8 cellular contexts compared by ENCODE assay signal in the genomic region with DNA sequence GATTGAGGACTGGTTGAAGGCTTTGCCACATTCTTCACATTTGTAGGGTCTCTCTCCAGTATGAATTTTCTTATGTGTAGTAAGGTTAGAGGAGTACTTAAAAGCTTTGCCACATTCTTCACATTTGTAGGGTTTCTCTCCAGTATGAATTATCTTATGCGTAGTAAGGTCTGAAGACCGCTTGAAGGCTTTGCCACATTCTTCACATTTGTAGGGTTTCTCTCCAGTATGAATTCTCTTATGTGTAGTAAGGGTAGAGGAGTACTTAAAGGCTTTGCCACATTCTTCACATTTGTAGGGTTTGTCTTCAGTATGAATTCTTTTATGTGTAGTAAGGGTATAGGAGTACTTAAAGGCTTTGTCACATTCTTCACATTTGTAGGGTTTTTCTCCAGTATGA. TPM values are rescaled to one million over a fixed set of nuclear protein-coding genes. Genes with fewer than 3 reads are reported as not detected.
DNase-seq lines count a peak whose midpoint lies in the region; ATAC-seq, FAIRE-seq and TF ChIP-seq lines count a peak whose summit lies in the region.
"Not testable (repeated sequence)": the region's sequence is repeated elsewhere in the genome, so short reads cannot be mapped to it uniquely, and the experiment has no call there.
"Had no signal": no experiment of that assay in that cellular context is flagged by ENCODE, and none has a peak within 500 bp of the region (broad histone marks: within the 10 kb centered on the region; RNA-seq: fewer than 3 reads in every experiment).

No MANE protein-coding gene starts in this region.

- WGBS in K562 (ENCODE audit: insufficient coverage, low coverage, missing lambda C conversion rate): 28% methylated on average over 2 of the region's 2 CpGs
- 100% methylated on average over 1 to 2 of the region's 2 CpGs for WGBS in endodermal cell (ENCODE audit: insufficient coverage in 1 of 2, insufficient read length in 1 of 2), 2 experiments
- 97% methylated on average over 2 of the region's 2 CpGs for WGBS in liver

- peak overlapping the region; percentile 9; the same call in 1 of the 2 replicates for H3K4me3 ChIP-seq in GM23338
- H3K4me3 ChIP-seq in K562: not testable (repeated sequence)
- peak overlapping the region; percentile 52 for H3K4me3 ChIP-seq in endodermal cell (ENCODE audit: low read length)
- peak overlapping the region in 2 of 3 donors; percentile 30 to 41 for H3K4me3 ChIP-seq in liver (ENCODE audit: low read depth in 1 of 3, low read length in 3 of 3)
- H3K4me3 ChIP-seq in subcutaneous abdominal adipose tissue (ENCODE audit: low read depth in 1 of 5, low read length in 5 of 5): peak overlapping the region in 4 of 5 donors; percentile 37 to 41 (median 38)

- not testable (repeated sequence) for H3K4me1 ChIP-seq in GM23338 (ENCODE audit: insufficient read depth); K562 (replicated peaks in 1 of 2; ENCODE audit: control insufficient read depth in 2 of 2, insufficient read depth in 2 of 2, low read length in 2 of 2); endodermal cell (ENCODE audit: control insufficient read depth, insufficient read depth, low read length); liver (ENCODE audit: control insufficient read depth in 4 of 4, insufficient read depth in 4 of 4, low read length in 3 of 4); subcutaneous abdominal adipose tissue (ENCODE audit: control insufficient read depth in 5 of 5, insufficient read depth in 5 of 5, low read length in 5 of 5)

- not testable (repeated sequence) for TF ChIP-seq EP300 in K562 (IDR thresholded peaks at IDR 0.05; ENCODE audit: low read length)

- H3K27ac Mint-ChIP-seq in GM23338, endodermal cell: not testable (repeated sequence)
- peak overlapping the region; percentile 20 for H3K27ac Mint-ChIP-seq in activated naive CD4-positive, alpha-beta T cell treated with anti-CD3 and anti-CD28 coated beads, Interleukin-2, amount 10 ng/mL, durations not matched to agents 7 days and 5 days

- not testable (repeated sequence) for H2AFZ ChIP-seq in GM23338; K562 (ENCODE audit: low read depth, low read length)

- FAIRE-seq in K562 (lab: Jason Lieb, UNC): not testable (repeated sequence)

- ATAC-seq in GM23338, K562: not testable (repeated sequence)

- not testable (repeated sequence) for H3K9me3 ChIP-seq in K562 (replicated peaks; ENCODE audit: control insufficient read depth, insufficient read depth, low read depth, low read length)
- H3K9me3 ChIP-seq in endodermal cell (ENCODE audit: control insufficient read depth, low read length) (peaks cover 76% of the 10 kb centered on the region), liver (ENCODE audit: control insufficient read depth in 4 of 4, low read length in 3 of 4) (peaks cover 15 to 55% (median 20%) of the 10 kb centered on the region in 4 donors), subcutaneous abdominal adipose tissue (ENCODE audit: control insufficient read depth in 5 of 5, low read length in 5 of 5) (peaks cover 29 to 69% (median 55%) of the 10 kb centered on the region in 5 donors)

- not testable (repeated sequence) for TF ChIP-seq CTCF in GM23338 (conservative IDR thresholded peaks at IDR 0.05; ENCODE audit: low read depth in 2 of 2); K562 (IDR thresholded peaks at IDR 0.05 in 2 of 3, conservative IDR thresholded peaks at IDR 0.05 in 1 of 3; ENCODE audit: insufficient read depth in 2 of 3, low read depth in 1 of 3, low read length in 3 of 3); endodermal cell (conservative IDR thresholded peaks at IDR 0.05); liver (IDR thresholded peaks at IDR 0.05; ENCODE audit: low read depth, low read length, missing input control)

- H3K79me2 ChIP-seq in GM23338 (replicated peaks; ENCODE audit: insufficient read depth); K562 (ENCODE audit: control insufficient read depth, insufficient read depth, low read length): not testable (repeated sequence)

- DNase-seq in GM23338 (ENCODE audit: low spot score); activated naive CD4-positive, alpha-beta T cell treated with anti-CD3 and anti-CD28 coated beads, Interleukin-2, amount 10 ng/mL, durations not matched to agents 7 days and 5 days; K562 (ENCODE audit: extremely low read depth in 1 of 4, low spot score in 3 of 4); endodermal cell: not testable (repeated sequence)

- not testable (repeated sequence) for H3K27me3 Mint-ChIP-seq in GM23338 (ENCODE audit: insufficient read depth, low read depth, poor library complexity); activated naive CD4-positive, alpha-beta T cell treated with anti-CD3 and anti-CD28 coated beads, Interleukin-2, amount 10 ng/mL, durations not matched to agents 7 days and 5 days; endodermal cell (ENCODE audit: insufficient read depth)

- not testable (repeated sequence) for TF ChIP-seq POLR2A in K562 (conservative IDR thresholded peaks at IDR 0.05)

- H3K4me2 ChIP-seq in GM23338; K562 (ENCODE audit: insufficient read depth, low read length): not testable (repeated sequence)

- in situ Hi-C loops in K562 (cut with MboI): not testable (repeated sequence)

- intact Hi-C loops in K562 (cut with micrococcal nuclease): not testable (repeated sequence)

- H3F3A ChIP-seq in GM23338 (replicated peaks; ENCODE audit: low read depth): not testable (repeated sequence)

- not testable (repeated sequence) for H3K9me2 ChIP-seq in GM23338 (ENCODE audit: insufficient read depth)

- H3K36me3 ChIP-seq in GM23338 (ENCODE audit: insufficient read depth) (peaks cover 52% of the 10 kb centered on the region), endodermal cell (ENCODE audit: control insufficient read depth, insufficient read depth, low read length) (peaks cover 38% of the 10 kb centered on the region)
- not testable (repeated sequence) for H3K36me3 ChIP-seq in K562 (ENCODE audit: control insufficient read depth, insufficient read depth, low read length); liver (ENCODE audit: control insufficient read depth in 4 of 4, insufficient read depth in 3 of 4, low read depth in 1 of 4, low read length in 3 of 4); subcutaneous abdominal adipose tissue (ENCODE audit: control insufficient read depth in 5 of 5, insufficient read depth in 5 of 5, low read length in 5 of 5)

- H3K9me3 Mint-ChIP-seq in GM23338 (peaks cover 87% of the 10 kb centered on the region), endodermal cell (peaks cover 81% of the 10 kb centered on the region)
- peaks cover 47% of the 10 kb centered on the region for H3K9me3 Mint-ChIP-seq in activated naive CD4-positive, alpha-beta T cell treated with anti-CD3 and anti-CD28 coated beads, Interleukin-2, amount 10 ng/mL, durations not matched to agents 7 days and 5 days

- H3K27ac ChIP-seq in GM23338 (ENCODE audit: low read depth); K562 (ENCODE audit: extremely low read depth, low read depth, low read length); endodermal cell (ENCODE audit: low read depth, low read length); liver (ENCODE audit: low read depth in 1 of 2, low read length in 2 of 2); subcutaneous abdominal adipose tissue (ENCODE audit: low read depth, low read length): not testable (repeated sequence)

- H3K27me3 ChIP-seq in GM23338 (ENCODE audit: insufficient read depth); K562 (ENCODE audit: control insufficient read depth in 2 of 2, insufficient read depth in 2 of 2, low read length in 2 of 2); endodermal cell (ENCODE audit: control insufficient read depth, insufficient read depth, low read length, poor library complexity, severe bottlenecking); liver (ENCODE audit: control insufficient read depth in 4 of 4, insufficient read depth in 4 of 4, low read length in 3 of 4); subcutaneous abdominal adipose tissue (ENCODE audit: control insufficient read depth in 5 of 5, insufficient read depth in 4 of 5, low read length in 5 of 5): not testable (repeated sequence)

- CTCF ChIA-PET in activated naive CD4-positive, alpha-beta T cell treated with anti-CD3 and anti-CD28 coated beads, Interleukin-2, amount 10 ng/mL, durations not matched to agents 7 days and 5 days (lab: Charles Lee); K562 (lab: Yijun Ruan, JAX; ENCODE audit: low intra/inter-chr PET ratio): not testable (repeated sequence)

- not testable (repeated sequence) for H3K9me1 ChIP-seq in K562 (ENCODE audit: control insufficient read depth, insufficient read depth, low read length)

- H3K36me3 Mint-ChIP-seq in GM23338 (ENCODE audit: low read depth) (peaks cover 83% of the 10 kb centered on the region), endodermal cell (ENCODE audit: low read depth) (peaks cover 54% of the 10 kb centered on the region)
- H3K36me3 Mint-ChIP-seq in activated naive CD4-positive, alpha-beta T cell treated with anti-CD3 and anti-CD28 coated beads, Interleukin-2, amount 10 ng/mL, durations not matched to agents 7 days and 5 days: not testable (repeated sequence)

- not testable (repeated sequence) for TF ChIP-seq RAD21 in K562 (CRISPR knock-in tag; conservative IDR thresholded peaks at IDR 0.05 in 1 of 2, IDR thresholded peaks at IDR 0.05 in 1 of 2); liver (IDR thresholded peaks at IDR 0.05)

- not testable (repeated sequence) for H3K4me1 Mint-ChIP-seq in GM23338; activated naive CD4-positive, alpha-beta T cell treated with anti-CD3 and anti-CD28 coated beads, Interleukin-2, amount 10 ng/mL, durations not matched to agents 7 days and 5 days; endodermal cell

- POLR2A ChIA-PET in K562 (lab: Yijun Ruan, JAX): not testable (repeated sequence)

- H3K9ac ChIP-seq in K562 (ENCODE audit: insufficient read depth in 1 of 2, low read depth in 2 of 2, low read length in 2 of 2); endodermal cell (ENCODE audit: extremely low read depth, low read length, poor library complexity, severe bottlenecking); liver (ENCODE audit: low read depth in 1 of 2, low read length in 2 of 2); subcutaneous abdominal adipose tissue (ENCODE audit: low read length in 5 of 5): not testable (repeated sequence)

- not testable (repeated sequence) for H4K20me1 ChIP-seq in GM23338 (replicated peaks; ENCODE audit: insufficient read depth); K562 (replicated peaks; ENCODE audit: control insufficient read depth, insufficient read depth, low read length)

- not testable (repeated sequence) for BruUV-seq in K562 (replicated peaks; lab: Mats Ljungman, UMichigan)

- not testable (repeated sequence) for H3K4me3 Mint-ChIP-seq in GM23338; activated naive CD4-positive, alpha-beta T cell treated with anti-CD3 and anti-CD28 coated beads, Interleukin-2, amount 10 ng/mL, durations not matched to agents 7 days and 5 days; endodermal cell

RNA-seq across cellular contexts. Expression of gene ZNF626, which starts 36.8 kb away (rescaled TPM):
- 36.0 and 45.7 TPM in 2 replicates for total RNA-seq in GM23338 (2014; rRNA removed; shearing (Covaris generic))
- 18.5 and 21.8 TPM in 2 replicates for polyA plus RNA-seq in GM23338 (2016; fragmentation: Nextera tagmentation; extraction: Ambion mirVana)
- total RNA-seq in K562 (2011; cell fraction: chromatin; rRNA removed; ENCODE audit: low replicate concordance): 6.3 and 12.8 TPM in 2 replicates
- 3.5 and 4.5 TPM in 2 replicates for total RNA-seq in K562 (2011; cell fraction: nucleolus; rRNA removed)
- 10.3 and 13.1 TPM in 2 replicates for total RNA-seq in K562 (2011; cell fraction: nucleoplasm; rRNA removed)
- total RNA-seq in K562 (2014; rRNA removed): 1.6 and 2.9 TPM in 2 replicates
- total RNA-seq in K562 (2014; rRNA removed; fragmentation: Illumina TruSeq; extraction: Trizol): 6.1 and 7.9 TPM in 2 replicates
- 3.5 and 4.0 TPM in 2 replicates for total RNA-seq in K562 (2015; rRNA removed; fragmentation: Illumina TruSeq; extraction: Trizol)
- 3.9 and 4.1 TPM in 2 replicates for total RNA-seq in K562 (2021)
- 1.5 and 7.7 TPM in 2 replicates for polyA plus RNA-seq in K562 (2011; rRNA removed)
- 1.4 and 1.5 TPM in 2 replicates for polyA plus RNA-seq in K562 (2011; cell fraction: cytosol; rRNA removed)
- polyA plus RNA-seq in K562 (2011; cell fraction: nucleus; rRNA removed): 0.73 and 2.1 TPM in 2 replicates
- polyA plus RNA-seq in K562 (2012): 1.7 and 3.5 TPM in 2 replicates
- polyA plus RNA-seq in K562 (2014; fragmentation: Illumina TruSeq; extraction: Trizol): 2.5 and 3.5 TPM in 2 replicates
- polyA plus RNA-seq in K562 (2014; fragmentation: Nextera tagmentation; extraction: Ambion mirVana): 1 to 10 TPM; 4.4 to 5.5 TPM
- polyA plus RNA-seq in K562 (2014; rRNA removed): 2.8 and 2.9 TPM in 2 replicates
- 3.1 and 7.7 TPM in 2 replicates for polyA minus RNA-seq in K562 (2011; rRNA and poly(A)+ RNA removed)
- 2.0 and 5.4 TPM in 2 replicates for polyA minus RNA-seq in K562 (2011; cell fraction: cytosol; rRNA and poly(A)+ RNA removed)
- 1.7 and 2.6 TPM in 2 replicates for polyA minus RNA-seq in K562 (2011; cell fraction: nucleus; rRNA and poly(A)+ RNA removed)
- 10 to 100 TPM; 29.6 to 40.5 TPM for total RNA-seq in endodermal cell
- polyA plus RNA-seq in endodermal cell (2013, experiment 1 of 2): 13.6 TPM
- 16.2 TPM for polyA plus RNA-seq in endodermal cell (2013, experiment 2 of 2)
- total RNA-seq in liver: 1 to 10 TPM; 3.0 to 4.2 TPM
- polyA plus RNA-seq in liver: 1 to 10 TPM; 1.6 to 2.8 TPM
- total RNA-seq: Caco-2, Calu3 had no signal

RNA-seq across cellular contexts. Expression of gene ZNF737, which starts 59.0 kb away (rescaled TPM):
- total RNA-seq in GM23338 (2014; rRNA removed; shearing (Covaris generic)): 22.5 and 25.7 TPM in 2 replicates
- polyA plus RNA-seq in GM23338 (2016; fragmentation: Nextera tagmentation; extraction: Ambion mirVana): 5.7 and 6.9 TPM in 2 replicates
- total RNA-seq in K562 (2011; cell fraction: chromatin; rRNA removed; ENCODE audit: low replicate concordance): 0.26 TPM in 1 of 2 replicates, not detected in the other
- 0.83 and 0.92 TPM in 2 replicates for total RNA-seq in K562 (2011; cell fraction: nucleolus; rRNA removed)
- total RNA-seq in K562 (2011; cell fraction: nucleoplasm; rRNA removed): not detected in 2 replicates
- 0.09 and 0.16 TPM in 2 replicates for total RNA-seq in K562 (2014; rRNA removed)
- total RNA-seq in K562 (2014; rRNA removed; fragmentation: Illumina TruSeq; extraction: Trizol): 0.15 and 0.16 TPM in 2 replicates
- total RNA-seq in K562 (2015; rRNA removed; fragmentation: Illumina TruSeq; extraction: Trizol): 0.18 and 0.19 TPM in 2 replicates
- 0.09 and 0.38 TPM in 2 replicates for total RNA-seq in K562 (2021)
- polyA plus RNA-seq in K562 (2011; rRNA removed): 0.04 and 0.32 TPM in 2 replicates
- polyA plus RNA-seq in K562 (2011; cell fraction: cytosol; rRNA removed): 0.03 and 0.04 TPM in 2 replicates
- polyA plus RNA-seq in K562 (2011; cell fraction: nucleus; rRNA removed): 0.40 TPM in 1 of 2 replicates, not detected in the other
- 0.08 and 0.36 TPM in 2 replicates for polyA plus RNA-seq in K562 (2012)
- polyA plus RNA-seq in K562 (2014; fragmentation: Illumina TruSeq; extraction: Trizol): 0.10 and 0.37 TPM in 2 replicates
- polyA plus RNA-seq in K562 (2014; fragmentation: Nextera tagmentation; extraction: Ambion mirVana): under 1 TPM in 1 of 2 experiments, not detected in 1; 0.01 TPM
- polyA plus RNA-seq in K562 (2014; rRNA removed): 0.04 and 0.08 TPM in 2 replicates
- polyA minus RNA-seq in K562 (2011; rRNA and poly(A)+ RNA removed): 0.46 TPM in 1 of 2 replicates, not detected in the other
- polyA minus RNA-seq in K562 (2011; cell fraction: cytosol; rRNA and poly(A)+ RNA removed): not detected in 2 replicates
- 0.27 and 0.33 TPM in 2 replicates for polyA minus RNA-seq in K562 (2011; cell fraction: nucleus; rRNA and poly(A)+ RNA removed)
- 10 to 100 TPM; 42.6 to 56.1 TPM for total RNA-seq in endodermal cell
- 19.0 TPM for polyA plus RNA-seq in endodermal cell (2013, experiment 1 of 2)
- 20.2 TPM for polyA plus RNA-seq in endodermal cell (2013, experiment 2 of 2)
- 1 to 10 TPM; 3.3 to 3.7 TPM for total RNA-seq in liver
- polyA plus RNA-seq in liver: 1 to 10 TPM in 1 of 2 donors, under 1 TPM in 1; 0.67 to 1.1 TPM
